ENCODE assay signal across 9 cellular contexts in the genomic region with DNA sequence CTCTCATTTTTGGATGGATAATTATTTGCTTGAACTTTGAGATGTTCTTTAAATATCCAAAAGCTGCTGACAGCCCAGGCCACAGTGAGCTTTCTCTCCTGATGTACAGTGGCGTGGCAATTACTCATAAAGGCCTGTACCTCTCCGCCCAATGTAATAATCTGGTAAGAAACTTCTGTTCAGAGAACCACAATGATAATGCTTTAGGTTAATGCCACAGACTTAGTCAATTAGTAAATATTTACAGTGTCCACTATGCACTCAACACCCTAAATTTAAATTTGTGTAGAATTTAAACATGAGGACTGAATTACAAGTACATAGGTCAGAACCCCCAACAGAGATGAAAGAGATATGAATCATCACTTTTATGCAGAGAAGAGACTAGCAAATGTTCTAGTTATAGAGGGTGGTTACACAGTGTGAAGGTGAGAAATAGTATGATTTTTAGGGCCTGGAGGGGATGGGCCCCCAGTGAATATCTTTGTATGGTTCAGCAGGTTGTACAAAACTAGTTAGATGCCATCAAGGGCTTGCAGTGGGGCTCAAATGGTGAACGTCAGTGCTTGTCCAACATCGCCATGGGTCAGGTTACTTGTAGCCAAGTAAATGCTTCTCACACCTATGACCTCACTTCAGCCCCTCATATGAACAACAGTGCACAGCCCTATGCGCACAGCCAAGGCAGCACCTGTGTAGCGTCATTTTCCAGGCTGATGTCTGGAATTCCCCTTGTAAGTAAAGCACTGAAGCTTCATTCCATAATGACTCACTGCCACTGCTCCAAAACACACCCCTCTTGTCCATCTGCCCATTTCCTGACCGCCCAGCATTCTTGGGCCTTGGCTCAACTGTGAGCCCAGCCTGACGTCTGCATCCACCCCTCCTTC. TPM values are rescaled to one million over a fixed set of nuclear protein-coding genes. Genes with fewer than 3 reads are reported as not detected.
DNase-seq lines count a peak whose midpoint lies in the region; ATAC-seq and TF ChIP-seq lines count a peak whose summit lies in the region.
"Had no signal": no experiment of that assay in that cellular context is flagged by ENCODE, and none has a peak within 500 bp of the region (broad histone marks: within the 10 kb centered on the region; RNA-seq: fewer than 3 reads in every experiment).

No MANE protein-coding gene starts in this region.

- ATAC-seq in HG02588 (IDR thresholded peaks at IDR 0.05; ENCODE audit: unreplicated experiment) = no peak

- no peaks in the 10 kb centered on the region for H3K27me3 ChIP-seq in vagina

- H3K4me3 ChIP-seq in vagina = no peak overlapping the region

- DNase-seq in activated naive CD4-positive, alpha-beta T cell treated with Interleukin-2 at 50 U/mL for 16 hours = no peak
- DNase-seq in chondrocyte (ENCODE audit: low spot score) (no peak), lung microvascular endothelial cell (ENCODE audit: low read depth in 2 of 2) (peak; percentile 81 to 95), vagina (ENCODE audit: extremely low spot score in 2 of 2) (peak in 1 of 2 donors; percentile 96)
- DNase-seq in stimulated activated CD4-positive, alpha-beta T cell treated with anti-CD3 and anti-CD28 coated beads, Interleukin-1b, Interleukin-23, amount 100 ng/mL, for 48 hours = no peak
- no peak for DNase-seq in activated CD4-positive, CD25-positive, alpha-beta regulatory T cell treated with anti-CD3 and anti-CD28 coated beads, Interleukin-2, amount 50 U/mL, for 72 hours

- peak overlapping the region; percentile 71 for H3K27ac ChIP-seq in vagina

- no peaks in the 10 kb centered on the region for H3K9me3 Mint-ChIP-seq in activated naive CD4-positive, alpha-beta T cell treated with anti-CD3 and anti-CD28 coated beads, Interleukin-2, amount 50 U/mL, for 24 hours
- H3K9me3 Mint-ChIP-seq in chondrocyte (ENCODE audit: low read depth) = no peaks in the 10 kb centered on the region
- H3K9me3 Mint-ChIP-seq: T-helper 1 cell treated with Interleukin-12 subunit alpha and Interleukin-12 subunit beta and Interleukin-4 antibody, amounts not matched to agents 30 μg/mL and 1 μg/mL, for 36 hours had no signal

- peak overlapping the region; percentile 74 for H3K27ac Mint-ChIP-seq in activated naive CD4-positive, alpha-beta T cell treated with anti-CD3 and anti-CD28 coated beads, Interleukin-2, amount 50 U/mL, for 24 hours
- H3K27ac Mint-ChIP-seq in chondrocyte (ENCODE audit: unreplicated experiment) = peak overlapping the region; percentile 93

- no peaks in the 10 kb centered on the region for H3K27me3 Mint-ChIP-seq in activated naive CD4-positive, alpha-beta T cell treated with anti-CD3 and anti-CD28 coated beads, Interleukin-2, amount 50 U/mL, for 24 hours
- H3K27me3 Mint-ChIP-seq in chondrocyte (ENCODE audit: low read depth) = no peaks in the 10 kb centered on the region

- H3K36me3 Mint-ChIP-seq in activated naive CD4-positive, alpha-beta T cell treated with anti-CD3 and anti-CD28 coated beads, Interleukin-2, amount 50 U/mL, for 24 hours = peaks cover 11% of the 10 kb centered on the region
- H3K36me3 Mint-ChIP-seq in chondrocyte (ENCODE audit: low read depth) = no peaks in the 10 kb centered on the region

- H3K36me3 ChIP-seq in vagina = no peaks in the 10 kb centered on the region

- intact Hi-C loops in vagina (cut with DNase I) = no loop called here

- TF ChIP-seq POLR2A in vagina (IDR thresholded peaks at IDR 0.05) = no peak

- TF ChIP-seq CTCF in chondrocyte (IDR thresholded peaks at IDR 0.05) (no peak), vagina (IDR thresholded peaks at IDR 0.05) (no peak)

- peaks cover 46% of the 10 kb centered on the region for H3K4me1 Mint-ChIP-seq in activated naive CD4-positive, alpha-beta T cell treated with anti-CD3 and anti-CD28 coated beads, Interleukin-2, amount 50 U/mL, for 24 hours
- H3K4me1 Mint-ChIP-seq in chondrocyte (ENCODE audit: low read depth) = peaks cover 79% of the 10 kb centered on the region

- no peaks in the 10 kb centered on the region for H3K9me3 ChIP-seq in vagina

- H3K4me1 ChIP-seq in vagina = peaks cover 87% of the 10 kb centered on the region

- H3K4me3 Mint-ChIP-seq in activated naive CD4-positive, alpha-beta T cell treated with anti-CD3 and anti-CD28 coated beads, Interleukin-2, amount 50 U/mL, for 24 hours = no peak overlapping the region
- no peak overlapping the region for H3K4me3 Mint-ChIP-seq in chondrocyte (ENCODE audit: unreplicated experiment)
- H3K4me3 Mint-ChIP-seq: T-helper 1 cell treated with Interleukin-12 subunit alpha and Interleukin-12 subunit beta and Interleukin-4 antibody, amounts not matched to agents 30 μg/mL and 1 μg/mL, for 36 hours had no signal

RNA-seq across cellular contexts. Expression of gene ABHD2, which starts 13.3 kb away (rescaled TPM):
- 50.0 to 58.5 TPM (median 50.5 TPM) in 3 replicates for total RNA-seq in chondrocyte
- 27.5 and 48.2 TPM in 2 replicates for total RNA-seq in lung microvascular endothelial cell
- total RNA-seq in vagina = 33.6 TPM

Comparison
In these comparisons a context has a peak if more than half of its experiments do, and no peak if none do; other contexts are left out.
1. DNase-seq: peak in lung microvascular endothelial cell (2 of 2); none in activated naive CD4-positive, alpha-beta T cell treated with Interleukin-2 at 50 U/mL for 16 hours (single experiment), chondrocyte (single experiment), stimulated activated CD4-positive, alpha-beta T cell treated with anti-CD3 and anti-CD28 coated beads, Interleukin-1b, Interleukin-23, amount 100 ng/mL, for 48 hours (single experiment) and activated CD4-positive, CD25-positive, alpha-beta regulatory T cell treated with anti-CD3 and anti-CD28 coated beads, Interleukin-2, amount 50 U/mL, for 72 hours (single experiment).